Comparison of ENCODE assay signal across 1 cellular context in the genomic region with DNA sequence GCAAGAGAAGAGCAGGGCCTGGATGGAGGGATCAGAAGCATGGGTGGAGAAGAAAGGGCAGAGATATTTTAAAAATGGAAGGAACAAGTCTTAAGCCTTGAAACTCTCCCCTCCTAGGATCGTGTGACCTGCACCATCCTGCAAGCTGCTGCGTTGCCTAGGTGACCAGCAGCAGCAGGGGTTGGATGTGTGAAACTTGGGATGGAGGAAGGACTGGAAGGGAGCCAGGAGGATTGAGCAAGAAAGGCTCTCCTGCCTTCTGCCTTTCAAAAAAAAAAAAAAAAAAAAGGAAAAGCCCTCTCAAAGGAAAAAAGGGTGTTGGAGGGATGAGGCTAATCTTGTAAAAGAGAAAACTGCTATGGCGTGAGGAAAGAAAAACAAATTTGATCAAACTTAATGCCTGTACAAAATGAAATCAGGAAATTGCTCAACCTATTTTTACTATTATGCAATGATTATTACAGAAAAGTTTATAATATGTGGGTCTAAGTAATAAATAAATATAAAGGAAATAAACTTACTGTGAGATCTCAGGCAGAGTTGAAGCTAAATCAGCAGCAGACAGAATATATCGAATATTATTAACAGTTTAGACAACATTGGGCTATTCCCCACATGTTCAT.
TF ChIP-seq lines count a peak whose summit lies in the region.

No MANE protein-coding gene starts in this region.

TF ChIP-seq in GM23338, 12 proteins besides CTCF, POLR2A, EP300 and RAD21 (continued from another document):
- TF ChIP-seq, protein P1, sequence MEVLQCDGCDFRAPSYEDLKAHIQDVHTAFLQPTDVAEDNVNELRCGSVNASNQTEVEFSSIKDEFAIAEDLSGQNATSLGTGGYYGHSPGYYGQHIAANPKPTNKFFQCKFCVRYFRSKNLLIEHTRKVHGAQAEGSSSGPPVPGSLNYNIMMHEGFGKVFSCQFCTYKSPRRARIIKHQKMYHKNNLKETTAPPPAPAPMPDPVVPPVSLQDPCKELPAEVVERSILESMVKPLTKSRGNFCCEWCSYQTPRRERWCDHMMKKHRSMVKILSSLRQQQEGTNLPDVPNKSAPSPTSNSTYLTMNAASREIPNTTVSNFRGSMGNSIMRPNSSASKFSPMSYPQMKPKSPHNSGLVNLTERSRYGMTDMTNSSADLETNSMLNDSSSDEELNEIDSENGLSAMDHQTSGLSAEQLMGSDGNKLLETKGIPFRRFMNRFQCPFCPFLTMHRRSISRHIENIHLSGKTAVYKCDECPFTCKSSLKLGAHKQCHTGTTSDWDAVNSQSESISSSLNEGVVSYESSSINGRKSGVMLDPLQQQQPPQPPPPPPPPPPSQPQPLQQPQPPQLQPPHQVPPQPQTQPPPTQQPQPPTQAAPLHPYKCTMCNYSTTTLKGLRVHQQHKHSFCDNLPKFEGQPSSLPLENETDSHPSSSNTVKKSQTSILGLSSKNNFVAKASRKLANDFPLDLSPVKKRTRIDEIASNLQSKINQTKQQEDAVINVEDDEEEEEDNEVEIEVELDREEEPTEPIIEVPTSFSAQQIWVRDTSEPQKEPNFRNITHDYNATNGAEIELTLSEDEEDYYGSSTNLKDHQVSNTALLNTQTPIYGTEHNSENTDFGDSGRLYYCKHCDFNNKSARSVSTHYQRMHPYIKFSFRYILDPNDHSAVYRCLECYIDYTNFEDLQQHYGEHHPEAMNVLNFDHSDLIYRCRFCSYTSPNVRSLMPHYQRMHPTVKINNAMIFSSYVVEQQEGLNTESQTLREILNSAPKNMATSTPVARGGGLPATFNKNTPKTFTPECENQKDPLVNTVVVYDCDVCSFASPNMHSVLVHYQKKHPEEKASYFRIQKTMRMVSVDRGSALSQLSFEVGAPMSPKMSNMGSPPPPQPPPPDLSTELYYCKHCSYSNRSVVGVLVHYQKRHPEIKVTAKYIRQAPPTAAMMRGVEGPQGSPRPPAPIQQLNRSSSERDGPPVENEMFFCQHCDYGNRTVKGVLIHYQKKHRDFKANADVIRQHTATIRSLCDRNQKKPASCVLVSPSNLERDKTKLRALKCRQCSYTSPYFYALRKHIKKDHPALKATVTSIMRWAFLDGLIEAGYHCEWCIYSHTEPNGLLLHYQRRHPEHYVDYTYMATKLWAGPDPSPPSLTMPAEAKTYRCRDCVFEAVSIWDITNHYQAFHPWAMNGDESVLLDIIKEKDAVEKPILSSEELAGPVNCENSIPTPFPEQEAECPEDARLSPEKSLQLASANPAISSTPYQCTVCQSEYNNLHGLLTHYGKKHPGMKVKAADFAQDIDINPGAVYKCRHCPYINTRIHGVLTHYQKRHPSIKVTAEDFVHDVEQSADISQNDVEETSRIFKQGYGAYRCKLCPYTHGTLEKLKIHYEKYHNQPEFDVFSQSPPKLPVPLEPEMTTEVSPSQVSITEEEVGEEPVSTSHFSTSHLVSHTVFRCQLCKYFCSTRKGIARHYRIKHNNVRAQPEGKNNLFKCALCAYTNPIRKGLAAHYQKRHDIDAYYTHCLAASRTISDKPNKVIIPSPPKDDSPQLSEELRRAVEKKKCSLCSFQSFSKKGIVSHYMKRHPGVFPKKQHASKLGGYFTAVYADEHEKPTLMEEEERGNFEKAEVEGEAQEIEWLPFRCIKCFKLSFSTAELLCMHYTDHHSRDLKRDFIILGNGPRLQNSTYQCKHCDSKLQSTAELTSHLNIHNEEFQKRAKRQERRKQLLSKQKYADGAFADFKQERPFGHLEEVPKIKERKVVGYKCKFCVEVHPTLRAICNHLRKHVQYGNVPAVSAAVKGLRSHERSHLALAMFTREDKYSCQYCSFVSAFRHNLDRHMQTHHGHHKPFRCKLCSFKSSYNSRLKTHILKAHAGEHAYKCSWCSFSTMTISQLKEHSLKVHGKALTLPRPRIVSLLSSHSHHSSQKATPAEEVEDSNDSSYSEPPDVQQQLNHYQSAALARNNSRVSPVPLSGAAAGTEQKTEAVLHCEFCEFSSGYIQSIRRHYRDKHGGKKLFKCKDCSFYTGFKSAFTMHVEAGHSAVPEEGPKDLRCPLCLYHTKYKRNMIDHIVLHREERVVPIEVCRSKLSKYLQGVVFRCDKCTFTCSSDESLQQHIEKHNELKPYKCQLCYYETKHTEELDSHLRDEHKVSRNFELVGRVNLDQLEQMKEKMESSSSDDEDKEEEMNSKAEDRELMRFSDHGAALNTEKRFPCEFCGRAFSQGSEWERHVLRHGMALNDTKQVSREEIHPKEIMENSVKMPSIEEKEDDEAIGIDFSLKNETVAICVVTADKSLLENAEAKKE (CRISPR knock-in tag; IDR thresholded peaks at IDR 0.05) = no peak
- TF ChIP-seq ETS1 (IDR thresholded peaks at IDR 0.05) (no peak), ZNF331 (CRISPR knock-in tag; IDR thresholded peaks at IDR 0.05; ENCODE audit: low read depth) (no peak), JUNB (IDR thresholded peaks at IDR 0.05; ENCODE audit: unreplicated experiment) (no peak), CREB1 (CRISPR knock-in tag; IDR thresholded peaks at IDR 0.05; ENCODE audit: low read depth) (no peak), ZNF114 (CRISPR knock-in tag; IDR thresholded peaks at IDR 0.05) (no peak), EZH2 (IDR thresholded peaks at IDR 0.05; ENCODE audit: low read depth, unreplicated experiment) (no peak), EZH2phosphoT487 (IDR thresholded peaks at IDR 0.05; ENCODE audit: unreplicated experiment) (no peak), NANOG (IDR thresholded peaks at IDR 0.05; ENCODE audit: borderline replicate concordance) (no peak), POLR2AphosphoS5 (IDR thresholded peaks at IDR 0.05; ENCODE audit: low read depth) (no peak)
- TF ChIP-seq, protein P2, sequence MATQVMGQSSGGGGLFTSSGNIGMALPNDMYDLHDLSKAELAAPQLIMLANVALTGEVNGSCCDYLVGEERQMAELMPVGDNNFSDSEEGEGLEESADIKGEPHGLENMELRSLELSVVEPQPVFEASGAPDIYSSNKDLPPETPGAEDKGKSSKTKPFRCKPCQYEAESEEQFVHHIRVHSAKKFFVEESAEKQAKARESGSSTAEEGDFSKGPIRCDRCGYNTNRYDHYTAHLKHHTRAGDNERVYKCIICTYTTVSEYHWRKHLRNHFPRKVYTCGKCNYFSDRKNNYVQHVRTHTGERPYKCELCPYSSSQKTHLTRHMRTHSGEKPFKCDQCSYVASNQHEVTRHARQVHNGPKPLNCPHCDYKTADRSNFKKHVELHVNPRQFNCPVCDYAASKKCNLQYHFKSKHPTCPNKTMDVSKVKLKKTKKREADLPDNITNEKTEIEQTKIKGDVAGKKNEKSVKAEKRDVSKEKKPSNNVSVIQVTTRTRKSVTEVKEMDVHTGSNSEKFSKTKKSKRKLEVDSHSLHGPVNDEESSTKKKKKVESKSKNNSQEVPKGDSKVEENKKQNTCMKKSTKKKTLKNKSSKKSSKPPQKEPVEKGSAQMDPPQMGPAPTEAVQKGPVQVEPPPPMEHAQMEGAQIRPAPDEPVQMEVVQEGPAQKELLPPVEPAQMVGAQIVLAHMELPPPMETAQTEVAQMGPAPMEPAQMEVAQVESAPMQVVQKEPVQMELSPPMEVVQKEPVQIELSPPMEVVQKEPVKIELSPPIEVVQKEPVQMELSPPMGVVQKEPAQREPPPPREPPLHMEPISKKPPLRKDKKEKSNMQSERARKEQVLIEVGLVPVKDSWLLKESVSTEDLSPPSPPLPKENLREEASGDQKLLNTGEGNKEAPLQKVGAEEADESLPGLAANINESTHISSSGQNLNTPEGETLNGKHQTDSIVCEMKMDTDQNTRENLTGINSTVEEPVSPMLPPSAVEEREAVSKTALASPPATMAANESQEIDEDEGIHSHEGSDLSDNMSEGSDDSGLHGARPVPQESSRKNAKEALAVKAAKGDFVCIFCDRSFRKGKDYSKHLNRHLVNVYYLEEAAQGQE (IDR thresholded peaks at IDR 0.05; ENCODE audit: unreplicated experiment) = no peak
